ENCODE assay signal across 12 cellular contexts in the genomic region with DNA sequence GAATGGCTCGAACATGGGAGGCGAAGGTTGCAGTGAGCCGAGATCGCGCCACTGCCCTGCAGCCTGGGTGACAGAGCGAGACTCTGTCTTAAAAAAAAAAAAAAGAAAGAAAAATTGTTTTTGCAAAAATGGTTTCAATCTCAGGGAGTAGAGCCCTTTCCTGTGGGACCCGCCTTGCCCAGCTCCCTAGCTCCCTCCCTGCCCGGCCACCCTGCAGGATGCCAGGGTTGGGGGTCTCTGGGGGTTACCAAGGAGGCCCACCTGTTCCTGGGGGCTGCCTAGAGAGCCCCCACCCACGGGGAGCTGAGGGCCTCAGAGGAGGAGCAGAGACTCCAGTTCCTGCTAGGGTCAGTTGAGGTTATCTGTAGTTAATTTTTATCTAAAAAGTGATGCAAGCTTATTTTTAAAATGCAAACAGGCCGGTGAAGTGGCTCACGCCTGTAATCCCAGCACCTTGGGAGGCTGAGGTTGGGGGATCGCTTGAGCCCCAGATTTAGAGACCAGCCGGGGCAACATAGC. TPM values are rescaled to one million over a fixed set of nuclear protein-coding genes. Genes with fewer than 3 reads are reported as not detected.
DNase-seq lines count a peak whose midpoint lies in the region; ATAC-seq and TF ChIP-seq lines count a peak whose summit lies in the region.
"Had no signal": no experiment of that assay in that cellular context is flagged by ENCODE, and none has a peak within 500 bp of the region (broad histone marks: within the 10 kb centered on the region; RNA-seq: fewer than 3 reads in every experiment).

No MANE protein-coding gene starts in this region.

- in situ Hi-C loops in HAP-1 (cut with MboI; ENCODE audit: low sequenced_read_pairs): no loop called here

- BruUV-seq in Calu3 (replicated peaks; lab: Mats Ljungman, UMichigan): no TSS peak

- peaks cover 36% of the 10 kb centered on the region for H3K4me1 Mint-ChIP-seq in Calu3 (ENCODE audit: low read depth, unreplicated experiment)
- no peaks in the 10 kb centered on the region for H3K4me1 Mint-ChIP-seq in activated T-cell treated with anti-CD3 and anti-CD28 coated beads, Interleukin-2, amount 50 U/mL, for 72 hours (ENCODE audit: low read depth)

- H3K4me1 ChIP-seq in left lung: peaks cover 0 to 3% of the 10 kb centered on the region in 2 donors
- no peaks in the 10 kb centered on the region for H3K4me1 ChIP-seq in HAP-1

- peaks cover 15% of the 10 kb centered on the region for H3K36me3 Mint-ChIP-seq in Calu3 (ENCODE audit: insufficient read depth, unreplicated experiment)
- H3K36me3 Mint-ChIP-seq in activated T-cell treated with anti-CD3 and anti-CD28 coated beads, Interleukin-2, amount 50 U/mL, for 72 hours (ENCODE audit: insufficient read depth in 2 of 2): no peaks in the 10 kb centered on the region

- no peak overlapping the region for H3K4me3 Mint-ChIP-seq in Calu3 (ENCODE audit: low read depth, unreplicated experiment)
- H3K4me3 Mint-ChIP-seq in activated T-cell treated with anti-CD3 and anti-CD28 coated beads, Interleukin-2, amount 50 U/mL, for 72 hours: no peak overlapping the region
- H3K4me3 Mint-ChIP-seq: T-helper 17 cell had no signal

- H3K27ac Mint-ChIP-seq in Calu3 (ENCODE audit: unreplicated experiment): peak overlapping the region; percentile 94
- no peak overlapping the region for H3K27ac Mint-ChIP-seq in activated T-cell treated with anti-CD3 and anti-CD28 coated beads, Interleukin-2, amount 50 U/mL, for 72 hours
- H3K27ac Mint-ChIP-seq: T-helper 17 cell had no signal

- no peak overlapping the region for H3K4me3 ChIP-seq in left lung
- no peak overlapping the region for H3K4me3 ChIP-seq in HAP-1

- DNase-seq in Calu3 (no peak), left lung (peak in 1 of 2 donors; percentile 67), HAP-1 (ENCODE audit: low spot score in 2 of 2) (no peak), GM03348 (ENCODE audit: low spot score) (no peak), NCI-H510A treated with DMSO at 0.1 percent for 48 hours (lab: John Stamatoyannopoulos, UW) (no peak)
- DNase-seq in activated T-cell treated with anti-CD3 and anti-CD28 coated beads, Interleukin-2, amount 50 U/mL, for 72 hours: no peak
- DNase-seq: activated CD8-positive, alpha-beta memory T cell treated with anti-CD3 and anti-CD28 coated beads, Interleukin-2, amount 50 U/mL, for 48 hours; NCI-H146; stimulated activated CD4-positive, alpha-beta T cell treated with anti-CD3 and anti-CD28 coated beads, Interleukin-12 subunit alpha, Interleukin-12 subunit beta, amount 100 ng/mL, for 4 hours; T-helper 17 cell had no signal

- no peaks in the 10 kb centered on the region for H3K27me3 Mint-ChIP-seq in Calu3 (ENCODE audit: unreplicated experiment)
- no peaks in the 10 kb centered on the region for H3K27me3 Mint-ChIP-seq in activated T-cell treated with anti-CD3 and anti-CD28 coated beads, Interleukin-2, amount 50 U/mL, for 72 hours (ENCODE audit: low read depth)
- H3K27me3 Mint-ChIP-seq: T-helper 17 cell had no signal

- H3K27ac ChIP-seq in left lung: no peak overlapping the region

- H3K9me3 Mint-ChIP-seq in Calu3 (ENCODE audit: low read depth, unreplicated experiment): no peaks in the 10 kb centered on the region
- no peaks in the 10 kb centered on the region for H3K9me3 Mint-ChIP-seq in activated T-cell treated with anti-CD3 and anti-CD28 coated beads, Interleukin-2, amount 50 U/mL, for 72 hours

- H3K36me3 ChIP-seq in left lung (no peaks in the 10 kb centered on the region), HAP-1 (replicated peaks) (no peaks in the 10 kb centered on the region)

- H3K9me3 ChIP-seq in left lung (no peaks in the 10 kb centered on the region), HAP-1 (no peaks in the 10 kb centered on the region)

- TF ChIP-seq CTCF in Calu3 (IDR thresholded peaks at IDR 0.05; ENCODE audit: unreplicated experiment) (no peak), left lung (IDR thresholded peaks at IDR 0.05) (no peak)

- CTCF ChIA-PET in Calu3 (lab: Charles Lee): no interaction called here

- intact Hi-C loops in Calu3 (cut with micrococcal nuclease; ENCODE audit: unreplicated experiment): no loop called here
- intact Hi-C loops in left lung (cut with DNase I): no loop called here

- ATAC-seq in GM21515 (IDR thresholded peaks at IDR 0.05; ENCODE audit: unreplicated experiment): peak; percentile 66
- peak; percentile 87 for ATAC-seq in HG03354 (IDR thresholded peaks at IDR 0.05; ENCODE audit: poor library complexity, severe bottlenecking, unreplicated experiment)
- peak; percentile 75 for ATAC-seq in left lung
- no peak for ATAC-seq in activated T-cell treated with anti-CD3 and anti-CD28 coated beads, Interleukin-2, amount 50 U/mL, for 72 hours (replicated peaks in 1 of 2)
- ATAC-seq: T-helper 17 cell had no signal

- H3K27me3 ChIP-seq in left lung (no peaks in the 10 kb centered on the region), HAP-1 (ENCODE audit: low read depth) (no peaks in the 10 kb centered on the region)

RNA-seq across cellular contexts. Expression of a gene that starts 18.7 kb away (rescaled TPM):
- 19.1 and 23.2 TPM in 2 replicates for total RNA-seq in Calu3 (2022)
- total RNA-seq in left lung: 10 to 100 TPM; 17.0 to 17.8 TPM
- total RNA-seq in activated T-cell treated with anti-CD3 and anti-CD28 coated beads, Interleukin-2, amount 50 U/mL, for 72 hours: 10 to 100 TPM; 52.2 to 72.0 TPM

RNA-seq across cellular contexts. Expression of a gene that starts 56.1 kb away (rescaled TPM):
- total RNA-seq in Calu3 (2022) (30.2 and 32.9 TPM in 2 replicates), left lung (10 to 100 TPM; 41.0 to 57.8 TPM)
- total RNA-seq in activated T-cell treated with anti-CD3 and anti-CD28 coated beads, Interleukin-2, amount 50 U/mL, for 72 hours: 10 to 100 TPM; 47.2 to 53.6 TPM

Comparison
In these comparisons a context has a peak if more than half of its experiments do, and no peak if none do; other contexts are left out.
1. ATAC-seq: peak in GM21515 (single experiment), HG03354 (single experiment) and left lung (single experiment); none in activated T-cell treated with anti-CD3 and anti-CD28 coated beads, Interleukin-2, amount 50 U/mL, for 72 hours (0 of 2).